19 cellular contexts compared by ENCODE assay signal in genomic region chr11:46408407-46408986, GRCh38. TPM values are rescaled to one million over a fixed set of nuclear protein-coding genes. Genes with fewer than 3 reads are reported as not detected.
DNase-seq lines count a peak whose midpoint lies in the region; ATAC-seq and TF ChIP-seq lines count a peak whose summit lies in the region.
"Had no signal": no experiment of that assay in that cellular context is flagged by ENCODE, and none has a peak within 500 bp of the region (broad histone marks: within the 10 kb centered on the region; RNA-seq: fewer than 3 reads in every experiment).

No MANE protein-coding gene starts in this region.

- CTCF ChIA-PET in activated CD8-positive, alpha-beta memory T cell treated with anti-CD3 and anti-CD28 coated beads, Interleukin-2, amount 10 ng/mL, durations not matched to agents 7 days and 5 days (lab: Charles Lee) = interaction anchor here (1.0 to 2.0 kb wide), 2 partner anchors 19 to 20 kb away, joined by 3 to 6 read pairs; no protein-coding TSS in a partner anchor
- CTCF ChIA-PET in WTC11 (lab: Charles Lee) = interaction anchor here (4.5 to 10.1 kb wide), 2 partner anchors 18 to 121 kb away, joined by 30 to 96 read pairs; partner anchors contain the start of gene CHRM4

- ATAC-seq in activated CD8-positive, alpha-beta memory T cell treated with anti-CD3 and anti-CD28 coated beads, Interleukin-2, amount 10 ng/mL, durations not matched to agents 7 days and 5 days = no peak
- no peak for ATAC-seq in WTC11
- no peak for ATAC-seq in upper lobe of right lung
- ATAC-seq: GM12878 had no signal

- no peak overlapping the region for H4K8ac ChIP-seq in mesenchymal stem cell (ENCODE audit: low read length)

- peaks cover 9% of the 10 kb centered on the region for H3K36me3 Mint-ChIP-seq in activated CD8-positive, alpha-beta memory T cell treated with anti-CD3 and anti-CD28 coated beads, Interleukin-2, amount 10 ng/mL, durations not matched to agents 7 days and 5 days
- H3K36me3 Mint-ChIP-seq in WTC11 = peaks cover 11% of the 10 kb centered on the region

- no peaks in the 10 kb centered on the region for H3K9me3 ChIP-seq in mesenchymal stem cell (ENCODE audit: control insufficient read depth, low read length)
- no peaks in the 10 kb centered on the region for H3K9me3 ChIP-seq in upper lobe of right lung

- no peak overlapping the region for H3K14ac ChIP-seq in mesenchymal stem cell (ENCODE audit: low read length in 2 of 2)

- H3K4me3 ChIP-seq in mesenchymal stem cell (ENCODE audit: insufficient read depth in 1 of 2, low read depth in 1 of 2, low read length in 2 of 2) = no peak overlapping the region
- no peak overlapping the region for H3K4me3 ChIP-seq in upper lobe of right lung
- H3K4me3 ChIP-seq in brain microvascular endothelial cell (ENCODE audit: low read depth, low read length) = no peak overlapping the region
- H3K4me3 ChIP-seq: GM12878 had no signal

- H2AK5ac ChIP-seq in mesenchymal stem cell (ENCODE audit: low read length, severe bottlenecking) = no peak overlapping the region

- no peak overlapping the region for H3K18ac ChIP-seq in mesenchymal stem cell (ENCODE audit: low read depth in 1 of 2, low read length in 2 of 2)

- H3K4me1 ChIP-seq in mesenchymal stem cell (ENCODE audit: control insufficient read depth, insufficient read depth, low read depth, low read length) (peaks cover 3% of the 10 kb centered on the region), upper lobe of right lung (no peaks in the 10 kb centered on the region)

- in situ Hi-C loops in brain microvascular endothelial cell (cut with HindIII; ENCODE audit: low pct_ligation_motif_present, low sequenced_read_pairs) = no loop called here

- intact Hi-C loops in upper lobe of right lung (cut with DNase I) = no loop called here

- POLR2A ChIA-PET in WTC11 (lab: Charles Lee) = no interaction called here

- H2BK15ac ChIP-seq in mesenchymal stem cell (ENCODE audit: low read depth, poor library complexity, severe bottlenecking) = no peak overlapping the region

- peak overlapping the region; percentile 54 for H3K27ac Mint-ChIP-seq in activated CD8-positive, alpha-beta memory T cell treated with anti-CD3 and anti-CD28 coated beads, Interleukin-2, amount 10 ng/mL, durations not matched to agents 7 days and 5 days
- H3K27ac Mint-ChIP-seq in WTC11 = no peak overlapping the region
- H3K27ac Mint-ChIP-seq: CD4-positive, alpha-beta T cell had no signal

- no peak for DNase-seq in activated CD8-positive, alpha-beta memory T cell treated with anti-CD3 and anti-CD28 coated beads, Interleukin-2, amount 10 ng/mL, durations not matched to agents 7 days and 5 days
- DNase-seq in activated CD8-positive, alpha-beta memory T cell treated with anti-CD3 and anti-CD28 coated beads, Interleukin-2, amount 50 U/mL, for 48 hours = no peak
- DNase-seq in WTC11 (ENCODE audit: low spot score) = no peak
- no peak for DNase-seq in mesenchymal stem cell
- peak; percentile 43 for DNase-seq in upper lobe of right lung
- DNase-seq in NK-92 treated with Interleukin-12 subunit alpha and Interleukin-12 subunit beta, amount 100 ng/mL, for 24 hours (lab: John Stamatoyannopoulos, UW) = no peak
- DNase-seq in brain microvascular endothelial cell = no peak
- DNase-seq in NCI-H524 treated with DMSO at 0.1 percent for 48 hours (lab: John Stamatoyannopoulos, UW) = no peak
- DNase-seq: C1 segment of cervical spinal cord; Calu3; CD4-positive, alpha-beta T cell; DMS 273 treated with DMSO at 0.1 percent for 48 hours; DMS79; HCEC 1CT; HFFc6 had no signal

- H3K23ac ChIP-seq in mesenchymal stem cell (ENCODE audit: low read length in 2 of 2) = no peak overlapping the region

- peaks cover 9% of the 10 kb centered on the region for H3K79me1 ChIP-seq in mesenchymal stem cell (replicated peaks; ENCODE audit: low read length, poor library complexity, severe bottlenecking)

- no peaks in the 10 kb centered on the region for H3K4me1 Mint-ChIP-seq in activated CD8-positive, alpha-beta memory T cell treated with anti-CD3 and anti-CD28 coated beads, Interleukin-2, amount 10 ng/mL, durations not matched to agents 7 days and 5 days
- no peaks in the 10 kb centered on the region for H3K4me1 Mint-ChIP-seq in WTC11

- no peak overlapping the region for H3K27ac ChIP-seq in mesenchymal stem cell (ENCODE audit: low read length, poor library complexity, severe bottlenecking)
- no peak overlapping the region for H3K27ac ChIP-seq in upper lobe of right lung
- H3K27ac ChIP-seq in brain microvascular endothelial cell = no peak overlapping the region
- H3K27ac ChIP-seq: 22Rv1, HL-60 had no signal

- no peak overlapping the region for H3K4me3 Mint-ChIP-seq in activated CD8-positive, alpha-beta memory T cell treated with anti-CD3 and anti-CD28 coated beads, Interleukin-2, amount 10 ng/mL, durations not matched to agents 7 days and 5 days
- no peak overlapping the region for H3K4me3 Mint-ChIP-seq in WTC11
- H3K4me3 Mint-ChIP-seq: CD4-positive, alpha-beta T cell; HFFc6 had no signal

- H2BK120ac ChIP-seq in mesenchymal stem cell (ENCODE audit: low read depth, low read length) = no peak overlapping the region

- no peak overlapping the region for H2BK12ac ChIP-seq in mesenchymal stem cell (ENCODE audit: low read length in 2 of 2)

- TF ChIP-seq CTCF in WTC11 (IDR thresholded peaks at IDR 0.05) (no peak), upper lobe of right lung (IDR thresholded peaks at IDR 0.05) (no peak), brain microvascular endothelial cell (IDR thresholded peaks at IDR 0.05; ENCODE audit: low read depth, low read length, missing control alignments) (no peak)

- no peak overlapping the region for H3K4me2 ChIP-seq in mesenchymal stem cell (ENCODE audit: low read length, poor library complexity, severe bottlenecking)

- H4K91ac ChIP-seq in mesenchymal stem cell (ENCODE audit: low read length) = no peak overlapping the region

- H3K9ac ChIP-seq in mesenchymal stem cell (ENCODE audit: low read length) = no peak overlapping the region

- H2AFZ ChIP-seq in mesenchymal stem cell (ENCODE audit: low read depth, low read length) = peak overlapping the region; percentile 19

- no peaks in the 10 kb centered on the region for H3K27me3 Mint-ChIP-seq in activated CD8-positive, alpha-beta memory T cell treated with anti-CD3 and anti-CD28 coated beads, Interleukin-2, amount 10 ng/mL, durations not matched to agents 7 days and 5 days
- no peaks in the 10 kb centered on the region for H3K27me3 Mint-ChIP-seq in WTC11 (ENCODE audit: low read depth)
- H3K27me3 Mint-ChIP-seq: CD4-positive, alpha-beta T cell had no signal

- H2BK5ac ChIP-seq in mesenchymal stem cell (ENCODE audit: low read depth, low read length, poor library complexity, severe bottlenecking) = no peak overlapping the region

- no peaks in the 10 kb centered on the region for H3K9me3 Mint-ChIP-seq in activated CD8-positive, alpha-beta memory T cell treated with anti-CD3 and anti-CD28 coated beads, Interleukin-2, amount 10 ng/mL, durations not matched to agents 7 days and 5 days (ENCODE audit: low read depth)
- H3K9me3 Mint-ChIP-seq in WTC11 = no peaks in the 10 kb centered on the region
- H3K9me3 Mint-ChIP-seq: CD4-positive, alpha-beta T cell; HFFc6 had no signal

- H3K36me3 ChIP-seq in mesenchymal stem cell (ENCODE audit: control insufficient read depth in 1 of 2, insufficient read depth in 2 of 2, low read depth in 1 of 2, low read length in 2 of 2) (peaks cover 60 to 62% of the 10 kb centered on the region in 2 experiments), upper lobe of right lung (peaks cover 85% of the 10 kb centered on the region), brain microvascular endothelial cell (replicated peaks) (peaks cover 26% of the 10 kb centered on the region)

- H3K27me3 ChIP-seq in mesenchymal stem cell (ENCODE audit: control insufficient read depth in 1 of 2, insufficient read depth in 1 of 2, low read length in 2 of 2) (no peaks in the 10 kb centered on the region), upper lobe of right lung (no peaks in the 10 kb centered on the region), brain microvascular endothelial cell (replicated peaks) (no peaks in the 10 kb centered on the region)

- H3K4ac ChIP-seq in mesenchymal stem cell (ENCODE audit: low read depth in 1 of 2, low read length in 2 of 2) = no peak overlapping the region

- WGBS in mesenchymal stem cell = over 99% methylated on average over 6 of the region's 6 CpGs

TF ChIP-seq in WTC11, 78 proteins besides CTCF, POLR2A, EP300 and RAD21 (continues in another document):
- no peak for TF ChIP-seq PREB (CRISPR knock-in tag; IDR thresholded peaks at IDR 0.05; ENCODE audit: borderline replicate concordance)
- 0 out of 2 replicates have a peak, but pooled peaks have one; percentile 19 for TF ChIP-seq ZNF263 (CRISPR knock-in tag; IDR thresholded peaks at IDR 0.05; ENCODE audit: low read depth)

RNA-seq across cellular contexts. Expression of gene CHRM4, which starts 16.9 kb away (rescaled TPM):
- under 1 TPM in 1 of 2 experiments, not detected in 1; 0.18 TPM for total RNA-seq in activated CD8-positive, alpha-beta memory T cell treated with anti-CD3 and anti-CD28 coated beads, Interleukin-2, amount 10 ng/mL, durations not matched to agents 7 days and 5 days
- 0.62 to 0.85 TPM (median 0.62 TPM) in 3 replicates for total RNA-seq in WTC11 (2021)
- 0.08 TPM for polyA plus RNA-seq in mesenchymal stem cell (2013, experiment 1 of 2)
- 0.07 TPM for polyA plus RNA-seq in mesenchymal stem cell (2013, experiment 2 of 2)
- total RNA-seq in upper lobe of right lung = 0.35 TPM
- total RNA-seq: A673, Calu3, HFFc6 had no signal

RNA-seq across cellular contexts. Expression of gene MDK, which starts 27.0 kb away (rescaled TPM):
- total RNA-seq in activated CD8-positive, alpha-beta memory T cell treated with anti-CD3 and anti-CD28 coated beads, Interleukin-2, amount 10 ng/mL, durations not matched to agents 7 days and 5 days = 1 to 10 TPM; 1.6 to 5.0 TPM
- total RNA-seq in WTC11 (2021) = 560 to 611 TPM (median 602 TPM) in 3 replicates
- polyA plus RNA-seq in mesenchymal stem cell (2013, experiment 1 of 2) = 777 TPM
- 775 TPM for polyA plus RNA-seq in mesenchymal stem cell (2013, experiment 2 of 2)
- total RNA-seq in upper lobe of right lung = 24.7 TPM

Comparison
In these comparisons a context has a peak if more than half of its experiments do, and no peak if none do; other contexts are left out.
1. RNA of gene MDK, which starts 27.0 kb away (total RNA-seq): 560 to 611 TPM in WTC11; 24.7 TPM in upper lobe of right lung (single experiment) and 1.6 to 5.0 TPM in activated CD8-positive, alpha-beta memory T cell treated with anti-CD3 and anti-CD28 coated beads, Interleukin-2, amount 10 ng/mL, durations not matched to agents 7 days and 5 days; every median in the first group is over 10 times any median in the second.